ENCODE assay signal across 17 cellular contexts in genomic region chr2:31208240-31208639, GRCh38. TPM values are rescaled to one million over a fixed set of nuclear protein-coding genes. Genes with fewer than 3 reads are reported as not detected.
DNase-seq lines count a peak whose midpoint lies in the region; ATAC-seq, FAIRE-seq and TF ChIP-seq lines count a peak whose summit lies in the region.
"Had no signal": no experiment of that assay in that cellular context is flagged by ENCODE, and none has a peak within 500 bp of the region (broad histone marks: within the 10 kb centered on the region; RNA-seq: fewer than 3 reads in every experiment).

No MANE protein-coding gene starts in this region.

- H4K20me1 ChIP-seq in GM12878 (ENCODE audit: control insufficient read depth, insufficient read depth): no peaks in the 10 kb centered on the region

- CTCF ChIA-PET in GM12878 (lab: Yijun Ruan, JAX): interaction anchor here (0.7 to 4.2 kb wide), 6 partner anchors 8 to 125 kb away, joined by 3 to 25 read pairs (median 4); partner anchors contain the start of gene CAPN14
- CTCF ChIA-PET in activated CD4-positive, alpha-beta memory T cell treated with anti-CD3 and anti-CD28 coated beads, Interleukin-2, amount 10 ng/mL, durations not matched to agents 7 days and 5 days (lab: Charles Lee): no interaction called here

- H3K4me3 Mint-ChIP-seq in mesothelial cell of epicardium: no peak overlapping the region
- no peak overlapping the region for H3K4me3 Mint-ChIP-seq in activated CD4-positive, alpha-beta memory T cell treated with anti-CD3 and anti-CD28 coated beads, Interleukin-2, amount 10 ng/mL, durations not matched to agents 7 days and 5 days

- no peaks in the 10 kb centered on the region for H3K79me2 ChIP-seq in GM12878 (ENCODE audit: control insufficient read depth, insufficient read depth, low read length)

- WGBS in GM12878 (ENCODE audit: insufficient coverage, insufficient replicate concordance, low lambda C conversion rate, missing lambda C conversion rate): 0% methylated on average over 1 of the region's 1 CpG

- in situ Hi-C loops in GM12878 (cut with MboI): no loop called here

- H3K36me3 Mint-ChIP-seq in mesothelial cell of epicardium: no peaks in the 10 kb centered on the region
- no peaks in the 10 kb centered on the region for H3K36me3 Mint-ChIP-seq in activated CD4-positive, alpha-beta memory T cell treated with anti-CD3 and anti-CD28 coated beads, Interleukin-2, amount 10 ng/mL, durations not matched to agents 7 days and 5 days (ENCODE audit: low read depth)

- no peak for TF ChIP-seq EP300 in GM12878 (IDR thresholded peaks at IDR 0.05; ENCODE audit: borderline replicate concordance in 1 of 2, control insufficient read depth in 1 of 2, low read depth in 2 of 2, low read length in 2 of 2)

- ATAC-seq in GM12878 (peak; percentile 28; the same call in 2 of the 3 replicates), GM18517 (IDR thresholded peaks at IDR 0.05; ENCODE audit: unreplicated experiment) (no peak), HG03342 (IDR thresholded peaks at IDR 0.05; ENCODE audit: unreplicated experiment) (no peak)

- no peaks in the 10 kb centered on the region for H3K27me3 ChIP-seq in GM12878 (replicated peaks in 1 of 2; ENCODE audit: control insufficient read depth in 2 of 2, insufficient read depth in 2 of 2, low read length in 1 of 2)
- H3K27me3 ChIP-seq: SJSA1 had no signal

- SMC1A ChIA-PET in GM12878 (lab: Charles Lee; ENCODE audit: uncharacterized antibody, unreplicated experiment): interaction anchor here (1.0 to 3.2 kb wide), 9 partner anchors 9 to 126 kb away, joined by 3 to 13 read pairs (median 4); partner anchors contain the start of genes CAPN14 and EHD3

- TF ChIP-seq CTCF in GM12878 (IDR thresholded peaks at IDR 0.05 in 2 of 3, conservative IDR thresholded peaks at IDR 0.05 in 1 of 3; ENCODE audit: control insufficient read depth in 2 of 3, extremely low read depth in 1 of 3, insufficient read depth in 1 of 3, low read depth in 3 of 3, low read length in 3 of 3) (no peak), mesothelial cell of epicardium (IDR thresholded peaks at IDR 0.05; ENCODE audit: unreplicated experiment) (no peak)

- H3K4me3 ChIP-seq in GM12878: no peak overlapping the region
- H3K4me3 ChIP-seq: HAP-1, SJSA1 had no signal

- TF ChIP-seq RAD21 in GM12878 (IDR thresholded peaks at IDR 0.05; ENCODE audit: insufficient read depth, low read depth, low read length): no peak

- RAD21 ChIA-PET in GM12878 (lab: Charles Lee; ENCODE audit: unreplicated experiment): interaction anchor here (0.7 to 1.9 kb wide), 6 partner anchors 8 to 125 kb away, joined by 3 to 6 read pairs (median 4); partner anchors contain the start of gene EHD3

- POLR2A ChIA-PET in GM12878 (lab: Charles Lee): interaction anchor here (0.9 to 1.4 kb wide), 3 partner anchors 9 to 45 kb away, joined by 3 to 4 read pairs (median 3); partner anchors contain the start of gene CAPN14
- POLR2A ChIA-PET in activated CD4-positive, alpha-beta memory T cell treated with anti-CD3 and anti-CD28 coated beads, Interleukin-2, amount 10 ng/mL, durations not matched to agents 7 days and 5 days (lab: Charles Lee): no interaction called here

- H3K9me3 ChIP-seq in GM12878 (replicated peaks; ENCODE audit: control insufficient read depth, insufficient read depth, low read length): no peaks in the 10 kb centered on the region
- H3K9me3 ChIP-seq: HAP-1, SJSA1 had no signal

- H3K27ac ChIP-seq in GM12878 (ENCODE audit: control insufficient read depth, insufficient read depth): no peak overlapping the region
- H3K27ac ChIP-seq: 22Rv1, SJSA1 had no signal

- peak overlapping the region; percentile 44 for H3K27ac Mint-ChIP-seq in mesothelial cell of epicardium
- H3K27ac Mint-ChIP-seq in activated CD4-positive, alpha-beta memory T cell treated with anti-CD3 and anti-CD28 coated beads, Interleukin-2, amount 10 ng/mL, durations not matched to agents 7 days and 5 days: no peak overlapping the region

- H3K4me2 ChIP-seq in GM12878 (ENCODE audit: control insufficient read depth, insufficient read depth): no peak overlapping the region

- H3K4me1 Mint-ChIP-seq in mesothelial cell of epicardium: peaks cover 29% of the 10 kb centered on the region
- H3K4me1 Mint-ChIP-seq in activated CD4-positive, alpha-beta memory T cell treated with anti-CD3 and anti-CD28 coated beads, Interleukin-2, amount 10 ng/mL, durations not matched to agents 7 days and 5 days: no peaks in the 10 kb centered on the region

- no peak overlapping the region for H3K9ac ChIP-seq in GM12878 (ENCODE audit: control insufficient read depth, insufficient read depth, low read length)

- no TSS peak for BruUV-seq in GM12878 (replicated peaks; lab: Mats Ljungman, UMichigan)

- FAIRE-seq in GM12878 (lab: Jason Lieb, UNC): no peak

- intact Hi-C loops in GM12878 (cut with micrococcal nuclease; ENCODE audit: unreplicated experiment): no loop called here

- peaks cover 4% of the 10 kb centered on the region for H3K27me3 Mint-ChIP-seq in mesothelial cell of epicardium (ENCODE audit: low read depth)
- peaks cover 2% of the 10 kb centered on the region for H3K27me3 Mint-ChIP-seq in activated CD4-positive, alpha-beta memory T cell treated with anti-CD3 and anti-CD28 coated beads, Interleukin-2, amount 10 ng/mL, durations not matched to agents 7 days and 5 days

- H2AFZ ChIP-seq in GM12878 (ENCODE audit: control insufficient read depth, low read depth, low read length): peak overlapping the region; percentile 9; the same call in 1 of the 2 replicates

- DNase-seq in activated CD8-positive, alpha-beta memory T cell treated with anti-CD3 and anti-CD28 coated beads for 24 hours: peak; percentile 24
- no peak for DNase-seq in activated CD8-positive, alpha-beta memory T cell treated with anti-CD3 and anti-CD28 coated beads, Interleukin-2, amount 50 U/mL, for 48 hours
- DNase-seq in GM12878 (ENCODE audit: low read depth, low spot score) (no peak), mesothelial cell of epicardium (ENCODE audit: low spot score in 2 of 2, unreplicated experiment in 2 of 2) (no peak), cerebellar nuclear complex (lab: John Stamatoyannopoulos, UW) (no peak)
- DNase-seq in activated CD4-positive, alpha-beta memory T cell treated with anti-CD3 and anti-CD28 coated beads, Interleukin-2, amount 10 ng/mL, durations not matched to agents 7 days and 5 days: no peak
- DNase-seq: MV-4-11, NCI-H1436, NCI-H2029 treated with DMSO at 0.1 percent for 48 hours, NCI-H2171 treated with DMSO at 0.1 percent for 48 hours, NCI-H748 treated with DMSO at 0.1 percent for 48 hours had no signal

- H3K4me1 ChIP-seq in GM12878 (ENCODE audit: control insufficient read depth, insufficient read depth, low read length): peaks cover 4% of the 10 kb centered on the region; the same call in 1 of the 2 replicates
- H3K4me1 ChIP-seq: HAP-1, SJSA1 had no signal

- no peak for TF ChIP-seq POLR2A in GM12878 (IDR thresholded peaks at IDR 0.05; ENCODE audit: low read depth, low read length)

- no peaks in the 10 kb centered on the region for H3K9me3 Mint-ChIP-seq in mesothelial cell of epicardium
- no peaks in the 10 kb centered on the region for H3K9me3 Mint-ChIP-seq in activated CD4-positive, alpha-beta memory T cell treated with anti-CD3 and anti-CD28 coated beads, Interleukin-2, amount 10 ng/mL, durations not matched to agents 7 days and 5 days

- H3K36me3 ChIP-seq in GM12878 (ENCODE audit: control insufficient read depth in 2 of 2, insufficient read depth in 2 of 2, low read length in 1 of 2): no peaks in the 10 kb centered on the region
- H3K36me3 ChIP-seq: HAP-1, SJSA1 had no signal

RNA-seq across cellular contexts. Expression of gene CAPN14, which starts 9.1 kb away (rescaled TPM):
- 2.8 and 3.2 TPM in 2 replicates for total RNA-seq in GM12878 (2013; cell fraction: nucleolus; rRNA removed)
- total RNA-seq in GM12878 (2014; rRNA removed): 1.1 and 1.4 TPM in 2 replicates
- total RNA-seq in GM12878 (2014; rRNA removed; fragmentation: Illumina TruSeq; extraction: Trizol): 1.3 and 1.4 TPM in 2 replicates
- 1.3 and 1.5 TPM in 2 replicates for total RNA-seq in GM12878 (2021)
- 0.16 TPM for polyA plus RNA-seq in GM12878 (2011; ENCODE audit: low read depth)
- 1.2 and 1.5 TPM in 2 replicates for polyA plus RNA-seq in GM12878 (2011; rRNA removed)
- 0.90 and 1.0 TPM in 2 replicates for polyA plus RNA-seq in GM12878 (2011; cell fraction: cytosol; rRNA removed)
- 2.1 and 2.2 TPM in 2 replicates for polyA plus RNA-seq in GM12878 (2011; cell fraction: nucleus; rRNA removed)
- polyA plus RNA-seq in GM12878 (2012): 0.29 and 0.34 TPM in 2 replicates
- polyA plus RNA-seq in GM12878 (2014; fragmentation: Illumina TruSeq; extraction: Trizol): 1.5 and 1.8 TPM in 2 replicates
- under 1 TPM; 0.08 to 0.22 TPM for polyA plus RNA-seq in GM12878 (2014; fragmentation: Nextera tagmentation; extraction: Ambion mirVana)
- polyA plus RNA-seq in GM12878 (2014; rRNA removed): 1.4 TPM in 2 replicates
- under 1 TPM; 0.64 to 0.72 TPM for polyA plus RNA-seq in GM12878 (2016; fragmentation: Nextera tagmentation; extraction: Ambion mirVana)
- 1.2 and 1.4 TPM in 2 replicates for polyA minus RNA-seq in GM12878 (2011; rRNA and poly(A)+ RNA removed)
- 0.40 TPM in 1 of 2 replicates, not detected in the other for polyA minus RNA-seq in GM12878 (2011; cell fraction: cytosol; rRNA and poly(A)+ RNA removed)
- 0.85 and 1.5 TPM in 2 replicates for polyA minus RNA-seq in GM12878 (2011; cell fraction: nucleus; rRNA and poly(A)+ RNA removed)
- total RNA-seq in mesothelial cell of epicardium: 0.40 to 0.54 TPM (median 0.47 TPM) in 3 replicates
- total RNA-seq in activated CD4-positive, alpha-beta memory T cell treated with anti-CD3 and anti-CD28 coated beads, Interleukin-2, amount 10 ng/mL, durations not matched to agents 7 days and 5 days: under 1 TPM; 0.35 TPM
- total RNA-seq: HT-29, SJSA1 had no signal

RNA-seq across cellular contexts. Expression of gene EHD3, which starts 25.7 kb away (rescaled TPM):
- total RNA-seq in GM12878 (2013; cell fraction: nucleolus; rRNA removed): 4.6 and 4.9 TPM in 2 replicates
- total RNA-seq in GM12878 (2014; rRNA removed): 10.0 and 10.2 TPM in 2 replicates
- 6.9 and 7.1 TPM in 2 replicates for total RNA-seq in GM12878 (2014; rRNA removed; fragmentation: Illumina TruSeq; extraction: Trizol)
- total RNA-seq in GM12878 (2021): 10.8 and 10.9 TPM in 2 replicates
- 0.89 TPM for polyA plus RNA-seq in GM12878 (2011; ENCODE audit: low read depth)
- polyA plus RNA-seq in GM12878 (2011; rRNA removed): 3.4 and 6.1 TPM in 2 replicates
- polyA plus RNA-seq in GM12878 (2011; cell fraction: cytosol; rRNA removed): 6.3 and 8.2 TPM in 2 replicates
- polyA plus RNA-seq in GM12878 (2011; cell fraction: nucleus; rRNA removed): 3.3 and 4.2 TPM in 2 replicates
- 1.0 and 1.1 TPM in 2 replicates for polyA plus RNA-seq in GM12878 (2012)
- polyA plus RNA-seq in GM12878 (2014; fragmentation: Illumina TruSeq; extraction: Trizol): 6.6 and 9.3 TPM in 2 replicates
- 1 to 10 TPM; 1.1 to 1.5 TPM for polyA plus RNA-seq in GM12878 (2014; fragmentation: Nextera tagmentation; extraction: Ambion mirVana)
- 9.4 and 9.8 TPM in 2 replicates for polyA plus RNA-seq in GM12878 (2014; rRNA removed)
- 1 to 10 TPM; 8.1 to 8.3 TPM for polyA plus RNA-seq in GM12878 (2016; fragmentation: Nextera tagmentation; extraction: Ambion mirVana)
- 8.9 and 9.0 TPM in 2 replicates for polyA minus RNA-seq in GM12878 (2011; rRNA and poly(A)+ RNA removed)
- polyA minus RNA-seq in GM12878 (2011; cell fraction: cytosol; rRNA and poly(A)+ RNA removed): 2.1 and 3.1 TPM in 2 replicates
- 2.2 and 3.7 TPM in 2 replicates for polyA minus RNA-seq in GM12878 (2011; cell fraction: nucleus; rRNA and poly(A)+ RNA removed)
- 12.7 to 13.2 TPM (median 12.9 TPM) in 3 replicates for total RNA-seq in mesothelial cell of epicardium
- total RNA-seq in activated CD4-positive, alpha-beta memory T cell treated with anti-CD3 and anti-CD28 coated beads, Interleukin-2, amount 10 ng/mL, durations not matched to agents 7 days and 5 days: 1 to 10 TPM in 1 of 2 experiments, under 1 TPM in 1; 0.86 to 1.1 TPM
- total RNA-seq: HT-29 had no signal
